Comparison of ENCODE assay signal across 8 cellular contexts in the genomic region with DNA sequence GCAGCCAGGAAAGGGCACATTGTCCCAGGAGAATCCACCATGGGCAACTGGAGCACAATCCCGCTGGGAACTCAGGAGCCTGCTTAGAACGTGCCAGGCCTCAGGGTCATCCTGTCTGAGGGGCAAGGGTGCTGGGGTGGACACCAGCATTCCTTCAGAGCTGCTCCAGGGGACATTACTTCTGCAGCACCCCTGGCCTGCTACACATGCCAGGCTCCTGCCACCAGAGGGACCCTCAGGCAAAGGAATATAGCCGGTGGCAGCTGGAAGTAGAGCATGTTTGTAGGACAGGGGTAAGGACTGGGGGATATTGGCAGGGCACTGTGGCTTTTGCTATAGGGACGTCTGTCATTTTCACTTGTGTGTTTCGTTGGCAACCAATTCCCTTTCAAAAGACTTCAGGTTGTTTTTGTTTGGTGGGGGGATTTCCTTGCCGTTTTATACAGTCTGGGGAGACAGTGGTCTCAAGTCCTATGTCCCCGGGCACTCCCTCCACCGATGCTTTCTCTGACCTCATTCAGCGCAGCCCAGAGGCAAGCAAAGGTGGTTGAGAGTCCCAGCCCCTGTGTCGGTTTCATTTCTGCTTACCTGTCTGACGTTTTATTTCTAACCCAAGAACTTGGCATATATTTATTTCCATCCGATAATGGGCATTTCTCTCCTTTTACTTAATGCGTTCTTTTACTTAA.
DNase-seq lines count a peak whose midpoint lies in the region; ATAC-seq lines count a peak whose summit lies in the region.

No MANE protein-coding gene starts in this region.

- DNase-seq in NCI-H2029 treated with DMSO at 0.1 percent for 48 hours (lab: John Stamatoyannopoulos, UW) (peak; percentile 11), NCI-H2029 (lab: John Stamatoyannopoulos, UW) (no peak), NOMO-1 (lab: John Stamatoyannopoulos, UW; ENCODE audit: unreplicated experiment in 2 of 2) (peak; percentile 38 to 54), hepatic stellate cell (ENCODE audit: low spot score) (peak; percentile 60), GOT3 (lab: John Stamatoyannopoulos, UW) (no peak)
- DNase-seq in activated T-cell treated with anti-CD3 and anti-CD28 coated beads, Interleukin-2, amount 50 U/mL, for 1 hour: peak; percentile 74
- DNase-seq in stimulated activated CD4-positive, alpha-beta T cell treated with anti-CD3 and anti-CD28 coated beads, Interleukin-4, amount 100 ng/mL, for 1 hour: peak; percentile 43

- ATAC-seq in GM18909 (IDR thresholded peaks at IDR 0.05; ENCODE audit: poor library complexity, unreplicated experiment): no peak

Comparison
In these comparisons a context has a peak if more than half of its experiments do, and no peak if none do; other contexts are left out.
1. DNase-seq: peak in NCI-H2029 treated with DMSO at 0.1 percent for 48 hours (single experiment), NOMO-1 (2 of 2), activated T-cell treated with anti-CD3 and anti-CD28 coated beads, Interleukin-2, amount 50 U/mL, for 1 hour (single experiment), hepatic stellate cell (single experiment) and stimulated activated CD4-positive, alpha-beta T cell treated with anti-CD3 and anti-CD28 coated beads, Interleukin-4, amount 100 ng/mL, for 1 hour (single experiment); none in NCI-H2029 (single experiment) and GOT3 (single experiment).